ENCODE assay signal across 9 cellular contexts in genomic region chr9:106893088-106893487, GRCh38. TPM values are rescaled to one million over a fixed set of nuclear protein-coding genes. Genes with fewer than 3 reads are reported as not detected.
A peak's percentile ranks its signal among the peaks of the same experiment; 100 is the strongest.
DNase-seq lines count a peak whose midpoint lies in the region; ATAC-seq and TF ChIP-seq lines count a peak whose summit lies in the region.
"Had no signal": no experiment of that assay in that cellular context is flagged by ENCODE, and none has a peak within 500 bp of the region (broad histone marks: within the 10 kb centered on the region; RNA-seq: fewer than 3 reads in every experiment).

No MANE protein-coding gene starts in this region.

- no peaks in the 10 kb centered on the region for H3K36me3 ChIP-seq in heart right ventricle
- no peaks in the 10 kb centered on the region for H3K36me3 ChIP-seq in brain microvascular endothelial cell (replicated peaks)

- H3K27ac ChIP-seq in heart right ventricle = peak overlapping the region in 6 of 10 donors; percentile 2 to 63 (median 30)
- peak overlapping the region; percentile 83 for H3K27ac ChIP-seq in brain microvascular endothelial cell

- H3K27me3 ChIP-seq in heart right ventricle (no peaks in the 10 kb centered on the region), brain microvascular endothelial cell (replicated peaks) (no peaks in the 10 kb centered on the region)

- in situ Hi-C loops in brain microvascular endothelial cell (cut with HindIII; ENCODE audit: low pct_ligation_motif_present, low sequenced_read_pairs) = no loop called here

- H3K4me3 ChIP-seq in heart right ventricle (no peak overlapping the region), brain microvascular endothelial cell (ENCODE audit: low read depth, low read length) (no peak overlapping the region)

- DNase-seq in heart right ventricle (no peak), Right ventricle myocardium inferior (ENCODE audit: missing footprints) (no peak), brain microvascular endothelial cell (peak; percentile 54), left colon (no peak), medulla oblongata (ENCODE audit: extremely low spot score) (no peak), AG08396 (ENCODE audit: low spot score) (no peak)
- DNase-seq: activated CD4-positive, alpha-beta memory T cell treated with anti-CD3 and anti-CD28 coated beads, Interleukin-2, amount 10 ng/mL, durations not matched to agents 7 days and 5 days had no signal

- H3K9me3 ChIP-seq in heart right ventricle = no peaks in the 10 kb centered on the region

- WGBS in heart right ventricle, 2 donors = 44 to 52% methylated on average over 1 of the region's 1 CpG

- intact Hi-C loops in heart right ventricle (cut with DNase I) = no loop called here
- intact Hi-C loops in Right ventricle myocardium inferior (cut with DNase I) = no loop called here
- intact Hi-C loops in left colon (cut with DNase I, micrococcal nuclease) = no loop called here

- TF ChIP-seq CTCF in heart right ventricle (IDR thresholded peaks at IDR 0.05) = no peak
- no peak for TF ChIP-seq CTCF in brain microvascular endothelial cell (IDR thresholded peaks at IDR 0.05; ENCODE audit: low read depth, low read length, missing control alignments)

- H3K4me1 ChIP-seq in heart right ventricle = peaks cover 0 to 61% (median 37%) of the 10 kb centered on the region in 9 donors

- ATAC-seq in heart right ventricle (peak in 4 of 8 donors; percentile 27 to 61 (median 35)), Right ventricle myocardium inferior (no peak), left colon (peak; percentile 23), GM18858 (IDR thresholded peaks at IDR 0.05; ENCODE audit: unreplicated experiment) (no peak), GM21723 (IDR thresholded peaks at IDR 0.05; ENCODE audit: unreplicated experiment) (no peak)

RNA-seq across cellular contexts. Expression of gene ZNF462, which starts 30.1 kb away (rescaled TPM):
- 10 to 100 TPM; 24.4 to 47.7 (median 34.6) TPM for total RNA-seq in heart right ventricle
- 1 to 10 TPM; 1.9 to 5.7 TPM for polyA plus RNA-seq in heart right ventricle
- 21.1 TPM for total RNA-seq in Right ventricle myocardium inferior
- 10 to 100 TPM; 33.4 to 41.6 TPM for total RNA-seq in left colon
